Comparison of ENCODE assay signal across 9 cellular contexts in the genomic region with DNA sequence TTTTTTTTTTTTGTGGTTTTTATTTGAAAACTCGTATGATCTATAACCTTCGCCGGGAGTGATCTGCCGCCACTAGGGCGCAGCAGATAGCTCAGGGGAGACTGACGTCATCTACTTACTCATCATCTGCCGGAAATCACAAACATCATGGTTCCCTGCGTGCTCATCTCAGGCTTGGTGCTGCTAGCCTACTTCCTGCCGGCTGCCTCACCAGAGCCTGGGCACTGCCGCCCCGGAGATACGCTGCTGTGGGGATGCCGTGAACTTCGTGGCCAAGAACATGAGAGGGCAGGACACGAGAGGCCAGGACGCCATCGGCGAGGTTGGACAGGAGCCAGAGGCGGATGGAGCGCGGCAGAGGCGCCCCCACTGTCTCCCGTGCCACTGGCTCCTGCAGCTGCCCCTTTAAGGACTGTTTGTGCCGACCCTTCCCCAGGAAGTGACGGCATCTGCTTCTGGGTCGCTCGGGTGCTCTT.
DNase-seq lines count a peak whose midpoint lies in the region; ATAC-seq and TF ChIP-seq lines count a peak whose summit lies in the region.
"Had no signal": no experiment of that assay in that cellular context is flagged by ENCODE, and none has a peak within 500 bp of the region (broad histone marks: within the 10 kb centered on the region; RNA-seq: fewer than 3 reads in every experiment).

No MANE protein-coding gene starts in this region.

- H4K20me1 ChIP-seq in DOHH2 (ENCODE audit: control insufficient read depth, insufficient read depth, low read depth, low read length) = no peaks in the 10 kb centered on the region

- peaks cover 3% of the 10 kb centered on the region for H3K9me3 Mint-ChIP-seq in endodermal cell
- no peaks in the 10 kb centered on the region for H3K9me3 Mint-ChIP-seq in stimulated activated effector memory CD8-positive, alpha-beta T cell treated with anti-CD3 and anti-CD28 coated beads, Interleukin-12 subunit alpha, Interleukin-12 subunit beta, amount 100 ng/mL, for 72 hours
- H3K9me3 Mint-ChIP-seq: stimulated activated naive CD8-positive, alpha-beta T cell treated with anti-CD3 and anti-CD28 coated beads, Interleukin-15, Interleukin-2, amounts not matched to agents 100 ng/mL and 50 ng/mL, for 24 hours had no signal

- DNase-seq in T-helper 17 cell (peak in 2 of 3 donors; percentile 10 to 16), endodermal cell (peak; percentile 84), GM19240 (ENCODE audit: insufficient read length, low spot score) (no peak), activated gamma-delta T cell (lab: John Stamatoyannopoulos, UW) (no peak)
- DNase-seq in stimulated activated effector memory CD8-positive, alpha-beta T cell treated with anti-CD3 and anti-CD28 coated beads, Interleukin-12 subunit alpha, Interleukin-12 subunit beta, amount 100 ng/mL, for 72 hours (ENCODE audit: low spot score in 2 of 2) = peak; percentile 12 to 64

- no peak overlapping the region for H3K4me3 Mint-ChIP-seq in T-helper 17 cell
- no peak overlapping the region for H3K4me3 Mint-ChIP-seq in endodermal cell
- no peak overlapping the region for H3K4me3 Mint-ChIP-seq in stimulated activated effector memory CD8-positive, alpha-beta T cell treated with anti-CD3 and anti-CD28 coated beads, Interleukin-12 subunit alpha, Interleukin-12 subunit beta, amount 100 ng/mL, for 72 hours
- H3K4me3 Mint-ChIP-seq: stimulated activated naive CD8-positive, alpha-beta T cell treated with anti-CD3 and anti-CD28 coated beads, Interleukin-15, Interleukin-2, amounts not matched to agents 100 ng/mL and 50 ng/mL, for 24 hours had no signal

- H3K36me3 ChIP-seq in DOHH2 (ENCODE audit: control insufficient read depth, low read length) (no peaks in the 10 kb centered on the region), endodermal cell (ENCODE audit: control insufficient read depth, insufficient read depth, low read length) (no peaks in the 10 kb centered on the region)

- H3K27me3 ChIP-seq in DOHH2 (ENCODE audit: control insufficient read depth, low read length) = no peaks in the 10 kb centered on the region
- no peaks in the 10 kb centered on the region for H3K27me3 ChIP-seq in endodermal cell (ENCODE audit: control insufficient read depth, insufficient read depth, low read length, poor library complexity, severe bottlenecking)

- H3K9me2 ChIP-seq in DOHH2 (replicated peaks; ENCODE audit: control insufficient read depth, low read length) = no peaks in the 10 kb centered on the region

- no peak overlapping the region for H3K9ac ChIP-seq in endodermal cell (ENCODE audit: extremely low read depth, low read length, poor library complexity, severe bottlenecking)

- no peaks in the 10 kb centered on the region for H3K79me2 ChIP-seq in DOHH2 (ENCODE audit: control insufficient read depth, low read length)

- H3K27me3 Mint-ChIP-seq in T-helper 17 cell = no peaks in the 10 kb centered on the region
- no peaks in the 10 kb centered on the region for H3K27me3 Mint-ChIP-seq in endodermal cell (ENCODE audit: insufficient read depth)

- H3K36me3 Mint-ChIP-seq in T-helper 17 cell (ENCODE audit: low read depth) (no peaks in the 10 kb centered on the region), endodermal cell (ENCODE audit: low read depth) (no peaks in the 10 kb centered on the region)
- H3K36me3 Mint-ChIP-seq in stimulated activated effector memory CD8-positive, alpha-beta T cell treated with anti-CD3 and anti-CD28 coated beads, Interleukin-12 subunit alpha, Interleukin-12 subunit beta, amount 100 ng/mL, for 72 hours = no peaks in the 10 kb centered on the region

- TF ChIP-seq CTCF in DOHH2 (IDR thresholded peaks at IDR 0.05; ENCODE audit: low read depth, low read length, poor library complexity, severe bottlenecking) (peak; percentile 36), endodermal cell (conservative IDR thresholded peaks at IDR 0.05) (peak; percentile 78)

- H3K4me1 Mint-ChIP-seq in T-helper 17 cell = peaks cover 2% of the 10 kb centered on the region
- no peaks in the 10 kb centered on the region for H3K4me1 Mint-ChIP-seq in endodermal cell
- peaks cover 9% of the 10 kb centered on the region for H3K4me1 Mint-ChIP-seq in stimulated activated effector memory CD8-positive, alpha-beta T cell treated with anti-CD3 and anti-CD28 coated beads, Interleukin-12 subunit alpha, Interleukin-12 subunit beta, amount 100 ng/mL, for 72 hours

- H3K9me3 ChIP-seq in DOHH2 (ENCODE audit: control insufficient read depth, insufficient read depth, low read length) = no peaks in the 10 kb centered on the region; the same call in 1 of the 2 replicates
- no peaks in the 10 kb centered on the region for H3K9me3 ChIP-seq in T-helper 17 cell (ENCODE audit: control insufficient read depth, low read length, poor library complexity, severe bottlenecking)
- no peaks in the 10 kb centered on the region for H3K9me3 ChIP-seq in endodermal cell (ENCODE audit: control insufficient read depth, low read length)

- H3K27ac ChIP-seq in DOHH2 (ENCODE audit: low read depth, low read length) = no peak overlapping the region
- no peak overlapping the region for H3K27ac ChIP-seq in endodermal cell (ENCODE audit: low read depth, low read length)

- no peak overlapping the region for H3K4me2 ChIP-seq in DOHH2 (ENCODE audit: low read length)

- H3K4me3 ChIP-seq in DOHH2 (ENCODE audit: low read length) (no peak overlapping the region), endodermal cell (ENCODE audit: low read length) (no peak overlapping the region)

- ATAC-seq in HG02870 (IDR thresholded peaks at IDR 0.05; ENCODE audit: unreplicated experiment) = peak; percentile 84
- ATAC-seq in T-helper 17 cell = peak; percentile 85
- ATAC-seq in stimulated activated effector memory CD8-positive, alpha-beta T cell treated with anti-CD3 and anti-CD28 coated beads, Interleukin-12 subunit alpha, Interleukin-12 subunit beta, amount 100 ng/mL, for 72 hours = peak; percentile 93
- no peak for ATAC-seq in GM21786 (IDR thresholded peaks at IDR 0.05; ENCODE audit: unreplicated experiment)

- H3F3A ChIP-seq in DOHH2 (ENCODE audit: control insufficient read depth, insufficient read depth) = no peaks in the 10 kb centered on the region

- 91 to 97% methylated on average over 15 to 27 of the region's 27 CpGs for WGBS in endodermal cell (ENCODE audit: insufficient coverage in 1 of 2, insufficient read length in 1 of 2), 2 experiments

- H3K27ac Mint-ChIP-seq in T-helper 17 cell = peak overlapping the region; percentile 39
- H3K27ac Mint-ChIP-seq in endodermal cell = peak overlapping the region; percentile 76
- H3K27ac Mint-ChIP-seq in stimulated activated effector memory CD8-positive, alpha-beta T cell treated with anti-CD3 and anti-CD28 coated beads, Interleukin-12 subunit alpha, Interleukin-12 subunit beta, amount 100 ng/mL, for 72 hours = no peak overlapping the region
- H3K27ac Mint-ChIP-seq: stimulated activated naive CD8-positive, alpha-beta T cell treated with anti-CD3 and anti-CD28 coated beads, Interleukin-15, Interleukin-2, amounts not matched to agents 100 ng/mL and 50 ng/mL, for 24 hours had no signal

- H3K4me1 ChIP-seq in DOHH2 (ENCODE audit: control insufficient read depth, low read length) (no peaks in the 10 kb centered on the region), endodermal cell (ENCODE audit: control insufficient read depth, insufficient read depth, low read length) (no peaks in the 10 kb centered on the region)

Comparison
In these comparisons a context has a peak if more than half of its experiments do, and no peak if none do; other contexts are left out.
1. DNase-seq: peak in T-helper 17 cell (2 of 3), endodermal cell (single experiment) and stimulated activated effector memory CD8-positive, alpha-beta T cell treated with anti-CD3 and anti-CD28 coated beads, Interleukin-12 subunit alpha, Interleukin-12 subunit beta, amount 100 ng/mL, for 72 hours (2 of 2); none in GM19240 (single experiment) and activated gamma-delta T cell (single experiment).